10 cellular contexts compared by ENCODE assay signal in genomic region chr19:30598688-30599087, GRCh38.
"Had no signal": no experiment of that assay in that cellular context is flagged by ENCODE, and none has a peak within 500 bp of the region (broad histone marks: within the 10 kb centered on the region; RNA-seq: fewer than 3 reads in every experiment).

No MANE protein-coding gene starts in this region.

- H3K4me2 ChIP-seq: GM23338 had no signal

- H3K9me3 ChIP-seq: HAP-1 had no signal

- H3K36me3 ChIP-seq: HAP-1 had no signal

- H3K4me3 Mint-ChIP-seq: GM23338, H9, HFFc6 had no signal

- H3K27ac ChIP-seq: GM23248 had no signal

- H3K4me3 ChIP-seq: GM23248, GM23338, HAP-1 had no signal

- FAIRE-seq: H54 had no signal

- H3K27ac Mint-ChIP-seq: GM23338, H9, HFFc6 had no signal

- ATAC-seq: GM23338, HCT116 had no signal

- H3K9ac ChIP-seq: GM23248 had no signal

- H3K9me3 Mint-ChIP-seq: GM23338, H9 had no signal

- H2AFZ ChIP-seq: GM23248, GM23338 had no signal

- DNase-seq: GM23248, GOT3, H7, H9, HCEC 1CT, HFFc6 had no signal
